Comparison of ENCODE assay signal across 32 cellular contexts in genomic region chr11:69660001-69660500, GRCh38. TPM values are rescaled to one million over a fixed set of nuclear protein-coding genes. Genes with fewer than 3 reads are reported as not detected.
"Had no signal": no experiment of that assay in that cellular context is flagged by ENCODE, and none has a peak within 500 bp of the region (broad histone marks: within the 10 kb centered on the region; RNA-seq: fewer than 3 reads in every experiment).

No MANE protein-coding gene starts in this region.

- DNase-seq: activated B cell treated with CpG ODN at 0.5 μM for 24 hours; activated CD8-positive, alpha-beta memory T cell treated with anti-CD3 and anti-CD28 coated beads, Interleukin-2, amount 10 ng/mL, durations not matched to agents 7 days and 5 days; activated CD8-positive, alpha-beta T cell treated with anti-CD3 and anti-CD28 coated beads, Interleukin-2, amount 10 ng/mL, durations not matched to agents 7 days and 5 days; activated naive CD4-positive, alpha-beta T cell treated with Interleukin-2 at 50 U/mL for 16 hours; activated T-cell treated with anti-CD3 and anti-CD28 coated beads, Interleukin-2, amount 50 U/mL, for 48 hours; anterior cingulate cortex; cortex of kidney; effector memory CD8-positive, alpha-beta T cell; head of caudate nucleus; hippocampal formation; midbrain; nucleus accumbens; stimulated activated CD4-positive, alpha-beta T cell treated with anti-CD3 and anti-CD28 coated beads, Interleukin-4, amount 100 ng/mL, for 1 hour; substantia nigra; T-helper 2 cell had no signal

- H2AFZ ChIP-seq: parathyroid adenoma had no signal

- H3K36me3 Mint-ChIP-seq: activated CD8-positive, alpha-beta memory T cell treated with anti-CD3 and anti-CD28 coated beads, Interleukin-2, amount 10 ng/mL, durations not matched to agents 7 days and 5 days; activated naive CD8-positive, alpha-beta T cell had no signal

- H3K27me3 ChIP-seq: gastroesophageal sphincter, right atrium auricular region, upper lobe of left lung had no signal

- ATAC-seq: activated CD8-positive, alpha-beta memory T cell treated with anti-CD3 and anti-CD28 coated beads, Interleukin-2, amount 10 ng/mL, durations not matched to agents 7 days and 5 days; activated CD8-positive, alpha-beta T cell treated with anti-CD3 and anti-CD28 coated beads, Interleukin-2, amount 10 ng/mL, durations not matched to agents 7 days and 5 days; effector memory CD8-positive, alpha-beta T cell; gastroesophageal sphincter; left colon; naive thymus-derived CD8-positive, alpha-beta T cell had no signal

- H3K4me3 ChIP-seq: gastroesophageal sphincter, right atrium auricular region, upper lobe of left lung had no signal

- H3K27ac Mint-ChIP-seq: activated B cell treated with CpG ODN at 0.5 μM for 24 hours; activated CD8-positive, alpha-beta memory T cell treated with anti-CD3 and anti-CD28 coated beads, Interleukin-2, amount 10 ng/mL, durations not matched to agents 7 days and 5 days; activated CD8-positive, alpha-beta T cell treated with anti-CD3 and anti-CD28 coated beads, Interleukin-2, amount 10 ng/mL, durations not matched to agents 7 days and 5 days; activated naive CD8-positive, alpha-beta T cell; activated T-helper 2 cell treated with anti-CD3 and anti-CD28 coated beads, Interferon-gamma antibody, Interleukin-2, Interleukin-4, amounts not matched to agents 10 μg/mL and 5 μg/mL and 100 μg/mL, durations not matched to agents 14 hours and 24 hours and 36 hours; effector memory CD8-positive, alpha-beta T cell; memory B cell; stimulated activated naive CD8-positive, alpha-beta T cell treated with anti-CD3 and anti-CD28 coated beads, Interleukin-15, Interleukin-2, amounts not matched to agents 100 ng/mL and 50 ng/mL, for 24 hours had no signal

- H3K9me3 Mint-ChIP-seq: activated B cell treated with CpG ODN at 0.5 μM for 24 hours; activated T-helper 2 cell treated with anti-CD3 and anti-CD28 coated beads, Interferon-gamma antibody, Interleukin-2, Interleukin-4, amounts not matched to agents 10 μg/mL and 5 μg/mL and 100 μg/mL, durations not matched to agents 14 hours and 24 hours and 36 hours; effector memory CD8-positive, alpha-beta T cell; memory B cell; naive thymus-derived CD8-positive, alpha-beta T cell; stimulated activated naive CD8-positive, alpha-beta T cell treated with anti-CD3 and anti-CD28 coated beads, Interleukin-15, Interleukin-2, amounts not matched to agents 100 ng/mL and 50 ng/mL, for 24 hours had no signal

- H3K27me3 Mint-ChIP-seq: activated B cell treated with CpG ODN at 0.5 μM for 24 hours; activated CD8-positive, alpha-beta memory T cell treated with anti-CD3 and anti-CD28 coated beads, Interleukin-2, amount 10 ng/mL, durations not matched to agents 7 days and 5 days; activated naive CD8-positive, alpha-beta T cell; effector memory CD8-positive, alpha-beta T cell; memory B cell; naive thymus-derived CD8-positive, alpha-beta T cell; stimulated activated naive CD8-positive, alpha-beta T cell treated with anti-CD3 and anti-CD28 coated beads, Interleukin-15, Interleukin-2, amounts not matched to agents 100 ng/mL and 50 ng/mL, for 24 hours had no signal

- H3K9ac ChIP-seq: parathyroid adenoma had no signal

- H3K4me1 Mint-ChIP-seq: activated B cell treated with CpG ODN at 0.5 μM for 24 hours; activated CD8-positive, alpha-beta memory T cell treated with anti-CD3 and anti-CD28 coated beads, Interleukin-2, amount 10 ng/mL, durations not matched to agents 7 days and 5 days; memory B cell had no signal

- H3K4me3 Mint-ChIP-seq: activated B cell treated with CpG ODN at 0.5 μM for 24 hours; activated CD8-positive, alpha-beta memory T cell treated with anti-CD3 and anti-CD28 coated beads, Interleukin-2, amount 10 ng/mL, durations not matched to agents 7 days and 5 days; activated CD8-positive, alpha-beta T cell treated with anti-CD3 and anti-CD28 coated beads, Interleukin-2, amount 10 ng/mL, durations not matched to agents 7 days and 5 days; activated naive CD8-positive, alpha-beta T cell; effector memory CD8-positive, alpha-beta T cell; memory B cell; naive thymus-derived CD8-positive, alpha-beta T cell; stimulated activated naive CD8-positive, alpha-beta T cell treated with anti-CD3 and anti-CD28 coated beads, Interleukin-15, Interleukin-2, amounts not matched to agents 100 ng/mL and 50 ng/mL, for 24 hours had no signal

- H3K27ac ChIP-seq: gastroesophageal sphincter, parathyroid adenoma, right atrium auricular region, upper lobe of left lung had no signal

- H3K9me3 ChIP-seq: gastroesophageal sphincter, right atrium auricular region, upper lobe of left lung had no signal

- H3K4me1 ChIP-seq: parathyroid adenoma, right atrium auricular region had no signal

RNA-seq across cellular contexts. Expression of gene FGF19, which starts 43.8 kb away (rescaled TPM):
- total RNA-seq: activated B cell treated with CpG ODN at 0.5 μM for 24 hours; activated CD8-positive, alpha-beta memory T cell treated with anti-CD3 and anti-CD28 coated beads, Interleukin-2, amount 10 ng/mL, durations not matched to agents 7 days and 5 days; activated CD8-positive, alpha-beta T cell treated with anti-CD3 and anti-CD28 coated beads, Interleukin-2, amount 10 ng/mL, durations not matched to agents 7 days and 5 days; activated T-helper 2 cell treated with anti-CD3 and anti-CD28 coated beads, Interferon-gamma antibody, Interleukin-2, Interleukin-4, amounts not matched to agents 10 μg/mL and 5 μg/mL and 100 μg/mL, durations not matched to agents 14 hours and 24 hours and 36 hours; endothelial cell of umbilical vein; fibroblast of lung; fibroblast of villous mesenchyme; gastroesophageal sphincter; left colon; lower leg skin; naive thymus-derived CD8-positive, alpha-beta T cell; pulmonary artery endothelial cell; right atrium auricular region had no signal
- polyA plus RNA-seq: adipose tissue; esophagus; fibroblast of lung; naive thymus-derived CD8-positive, alpha-beta T cell had no signal
